Comparison of ENCODE assay signal across 8 cellular contexts in genomic region chr2:40450066-40450841, GRCh38. TPM values are rescaled to one million over a fixed set of nuclear protein-coding genes. Genes with fewer than 3 reads are reported as not detected.
DNase-seq lines count a peak whose midpoint lies in the region; ATAC-seq, FAIRE-seq and TF ChIP-seq lines count a peak whose summit lies in the region.

No MANE protein-coding gene starts in this region.

- H3K27ac Mint-ChIP-seq in stimulated activated effector memory CD8-positive, alpha-beta T cell treated with anti-CD3 and anti-CD28 coated beads, Interleukin-12 subunit alpha, Interleukin-12 subunit beta, amount 100 ng/mL, for 72 hours: no peak overlapping the region

- no peak for ATAC-seq in stimulated activated effector memory CD8-positive, alpha-beta T cell treated with anti-CD3 and anti-CD28 coated beads, Interleukin-12 subunit alpha, Interleukin-12 subunit beta, amount 100 ng/mL, for 72 hours
- ATAC-seq in GM19395 (IDR thresholded peaks at IDR 0.05; ENCODE audit: unreplicated experiment): no peak

- H3K4me1 ChIP-seq in adipocyte (ENCODE audit: control insufficient read depth, insufficient read depth, low read length): peaks cover 11% of the 10 kb centered on the region
- H3K4me1 ChIP-seq in kidney (ENCODE audit: control insufficient read depth in 1 of 2, insufficient read depth in 1 of 2, low read depth in 1 of 2, low read length in 2 of 2): peaks cover 0 to 3% of the 10 kb centered on the region in 2 donors

- TF ChIP-seq CTCF in kidney (IDR thresholded peaks at IDR 0.05; ENCODE audit: borderline replicate concordance, extremely low read depth, insufficient read depth): no peak

- H3K4me3 Mint-ChIP-seq in stimulated activated effector memory CD8-positive, alpha-beta T cell treated with anti-CD3 and anti-CD28 coated beads, Interleukin-12 subunit alpha, Interleukin-12 subunit beta, amount 100 ng/mL, for 72 hours: peak overlapping the region; percentile 23

- H3K27ac ChIP-seq in kidney (ENCODE audit: low read depth in 2 of 2, low read length in 2 of 2): peak overlapping the region in 1 of 2 donors; percentile 34

- peaks cover 6% of the 10 kb centered on the region for H3K9me3 Mint-ChIP-seq in stimulated activated effector memory CD8-positive, alpha-beta T cell treated with anti-CD3 and anti-CD28 coated beads, Interleukin-12 subunit alpha, Interleukin-12 subunit beta, amount 100 ng/mL, for 72 hours

- H3K9ac ChIP-seq in adipocyte (ENCODE audit: low read length) (peak overlapping the region; percentile 78), kidney (ENCODE audit: low read length in 2 of 2) (no peak overlapping the region)

- H3K36me3 Mint-ChIP-seq in stimulated activated effector memory CD8-positive, alpha-beta T cell treated with anti-CD3 and anti-CD28 coated beads, Interleukin-12 subunit alpha, Interleukin-12 subunit beta, amount 100 ng/mL, for 72 hours: no peaks in the 10 kb centered on the region

- CTCF ChIA-PET in HEK293T (lab: Yijun Ruan, JAX): interaction anchor here (0.5 to 1.5 kb wide), 5 partner anchors 20 to 800 kb away, joined by 3 to 5 read pairs (median 3); no protein-coding TSS in a partner anchor

- H3K4me3 ChIP-seq in adipocyte (ENCODE audit: low read length): peak overlapping the region; percentile 84
- H3K4me3 ChIP-seq in kidney (ENCODE audit: low read length in 2 of 2): peak overlapping the region; percentile 57 to 72

- peaks cover 7% of the 10 kb centered on the region for H3K4me1 Mint-ChIP-seq in stimulated activated effector memory CD8-positive, alpha-beta T cell treated with anti-CD3 and anti-CD28 coated beads, Interleukin-12 subunit alpha, Interleukin-12 subunit beta, amount 100 ng/mL, for 72 hours

- H3K9me3 ChIP-seq in adipocyte (ENCODE audit: control insufficient read depth, low read length): no peaks in the 10 kb centered on the region
- H3K9me3 ChIP-seq in kidney (ENCODE audit: control insufficient read depth in 1 of 2, low read length in 2 of 2): no peaks in the 10 kb centered on the region

- DNase-seq in DMS 273 treated with DMSO at 0.1 percent for 48 hours (lab: John Stamatoyannopoulos, UW) (peak; percentile 4), NCI-H1092 (lab: John Stamatoyannopoulos, UW) (peak; percentile 9), adipocyte (ENCODE audit: low read depth) (peak; percentile 71), kidney (peak; percentile 54), SW480 (ENCODE audit: low spot score) (no peak), HEK293T (ENCODE audit: extremely low spot score) (no peak)
- DNase-seq in stimulated activated effector memory CD8-positive, alpha-beta T cell treated with anti-CD3 and anti-CD28 coated beads, Interleukin-12 subunit alpha, Interleukin-12 subunit beta, amount 100 ng/mL, for 72 hours (ENCODE audit: low spot score in 2 of 2): no peak

- H3K36me3 ChIP-seq in adipocyte (ENCODE audit: control insufficient read depth, insufficient read depth, low read length, severe bottlenecking) (peaks cover 4% of the 10 kb centered on the region), kidney (ENCODE audit: control insufficient read depth in 1 of 2, insufficient read depth in 2 of 2, low read length in 2 of 2) (no peaks in the 10 kb centered on the region)

- H3K27me3 ChIP-seq in adipocyte (replicated peaks; ENCODE audit: control insufficient read depth, insufficient read depth, low read length): no peaks in the 10 kb centered on the region

- POLR2A ChIA-PET in HEK293T (lab: Yijun Ruan, JAX): no interaction called here

- intact Hi-C loops in kidney (cut with DNase I): no loop called here

- no peak for FAIRE-seq in kidney (lab: Jason Lieb, UNC)

TF ChIP-seq in HEK293T, 16 proteins besides CTCF, POLR2A, EP300 and RAD21:
- no peak for TF ChIP-seq SUZ12 (IDR thresholded peaks at IDR 0.05)
- TF ChIP-seq CTBP1 (IDR thresholded peaks at IDR 0.05; ENCODE audit: borderline replicate concordance): no peak
- TF ChIP-seq NFRKB (IDR thresholded peaks at IDR 0.05): no peak
- no peak for TF ChIP-seq BHLHE40 (IDR thresholded peaks at IDR 0.05; ENCODE audit: borderline replicate concordance)
- TF ChIP-seq PKNOX1 (IDR thresholded peaks at IDR 0.05): no peak
- no peak for TF ChIP-seq FOXK2 (IDR thresholded peaks at IDR 0.05)
- TF ChIP-seq HDGF (IDR thresholded peaks at IDR 0.05; ENCODE audit: borderline replicate concordance): no peak
- no peak for TF ChIP-seq ELF4 (IDR thresholded peaks at IDR 0.05)
- no peak for TF ChIP-seq FOXA1 (IDR thresholded peaks at IDR 0.05)
- no peak for TF ChIP-seq FOXM1 (IDR thresholded peaks at IDR 0.05; ENCODE audit: borderline replicate concordance)
- no peak for TF ChIP-seq SP1 (IDR thresholded peaks at IDR 0.05)
- TF ChIP-seq LEF1 (IDR thresholded peaks at IDR 0.05; ENCODE audit: borderline replicate concordance): no peak
- no peak for TF ChIP-seq ZNF384 (IDR thresholded peaks at IDR 0.05)
- no peak for TF ChIP-seq ARNT (IDR thresholded peaks at IDR 0.05)
- TF ChIP-seq TARDBP (IDR thresholded peaks at IDR 0.05): no peak

RNA-seq across cellular contexts. Expression of gene SLC8A1, which starts 1.6 kb away (rescaled TPM):
- total RNA-seq in kidney: 33.9 TPM
- polyA plus RNA-seq in kidney (ENCODE audit: insufficient read depth, low read depth, low replicate concordance): 12.9 TPM

Comparison
In these comparisons a context has a peak if more than half of its experiments do, and no peak if none do; other contexts are left out.
1. DNase-seq: peak in DMS 273 treated with DMSO at 0.1 percent for 48 hours (single experiment), NCI-H1092 (single experiment), adipocyte (single experiment) and kidney (single experiment); none in stimulated activated effector memory CD8-positive, alpha-beta T cell treated with anti-CD3 and anti-CD28 coated beads, Interleukin-12 subunit alpha, Interleukin-12 subunit beta, amount 100 ng/mL, for 72 hours (0 of 2), SW480 (single experiment) and HEK293T (single experiment).